ENCODE assay signal across 1 cellular context in genomic region chr14:89259951-89260350, GRCh38.
TF ChIP-seq lines count a peak whose summit lies in the region.

No MANE protein-coding gene starts in this region.

TF ChIP-seq in GM23338, 12 proteins besides CTCF, POLR2A, EP300 and RAD21 (continued from another document):
- TF ChIP-seq REST (IDR thresholded peaks at IDR 0.05; ENCODE audit: unreplicated experiment) (no peak), ZNF462 (CRISPR knock-in tag; IDR thresholded peaks at IDR 0.05) (no peak), ZNF114 (CRISPR knock-in tag; IDR thresholded peaks at IDR 0.05) (no peak)
